Comparison of ENCODE assay signal across 17 cellular contexts in the genomic region with DNA sequence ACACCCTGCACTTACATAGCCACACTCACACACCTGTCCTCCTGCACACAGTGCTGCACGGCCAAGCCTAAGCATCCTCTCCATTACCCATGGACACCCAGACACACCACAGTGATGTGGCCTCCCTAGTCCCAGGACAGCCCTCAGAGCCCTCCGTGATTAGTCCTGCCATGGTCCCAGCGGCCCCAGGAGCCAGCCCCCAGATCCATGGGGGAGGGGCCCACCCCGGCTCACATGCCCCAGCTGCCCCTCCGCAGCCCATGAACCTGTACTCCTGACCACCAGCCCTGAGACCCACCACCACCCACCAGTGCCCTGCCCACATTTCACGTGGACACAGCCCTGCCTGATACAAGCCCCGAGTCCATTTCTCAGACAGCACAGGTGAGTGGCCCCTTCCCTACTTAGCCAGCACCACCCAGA. TPM values are rescaled to one million over a fixed set of nuclear protein-coding genes. Genes with fewer than 3 reads are reported as not detected.
DNase-seq lines count a peak whose midpoint lies in the region; ATAC-seq and TF ChIP-seq lines count a peak whose summit lies in the region.
"Had no signal": no experiment of that assay in that cellular context is flagged by ENCODE, and none has a peak within 500 bp of the region (broad histone marks: within the 10 kb centered on the region; RNA-seq: fewer than 3 reads in every experiment).

No MANE protein-coding gene starts in this region.

- no peak for DNase-seq in activated naive CD4-positive, alpha-beta T cell treated with anti-CD3 and anti-CD28 coated beads, Interleukin-2, amount 10 ng/mL, durations not matched to agents 7 days and 5 days
- no peak for DNase-seq in T-helper 17 cell
- DNase-seq in lower lobe of right lung = peak; percentile 36
- DNase-seq in DMS 273 (lab: John Stamatoyannopoulos, UW; ENCODE audit: unreplicated experiment) = no peak
- no peak for DNase-seq in stimulated activated CD4-positive, alpha-beta T cell treated with anti-CD3 and anti-CD28 coated beads, Interleukin-2, amount 100 ng/mL, for 48 hours
- DNase-seq in hepatic stellate cell (ENCODE audit: low spot score) = no peak
- DNase-seq: activated CD4-positive, CD25-positive, alpha-beta regulatory T cell; activated T-cell treated with anti-CD3 and anti-CD28 coated beads for 4 hours; central memory CD4-positive, alpha-beta T cell; GM23248; NCI-H1048; NCI-H748 treated with DMSO at 0.1 percent for 48 hours had no signal

- H3K4me1 Mint-ChIP-seq in activated naive CD4-positive, alpha-beta T cell treated with anti-CD3 and anti-CD28 coated beads, Interleukin-2, amount 50 U/mL, for 24 hours = peaks cover 83% of the 10 kb centered on the region
- H3K4me1 Mint-ChIP-seq in activated naive CD4-positive, alpha-beta T cell treated with anti-CD3 and anti-CD28 coated beads, Interleukin-2, amount 10 ng/mL, durations not matched to agents 7 days and 5 days = peaks cover 67% of the 10 kb centered on the region
- peaks cover 32% of the 10 kb centered on the region for H3K4me1 Mint-ChIP-seq in T-helper 17 cell

- H3K36me3 ChIP-seq in lower lobe of right lung (no peaks in the 10 kb centered on the region), thymus (ENCODE audit: control insufficient read depth, insufficient read depth) (no peaks in the 10 kb centered on the region)

- H3K27me3 Mint-ChIP-seq in activated naive CD4-positive, alpha-beta T cell treated with anti-CD3 and anti-CD28 coated beads, Interleukin-2, amount 50 U/mL, for 24 hours = no peaks in the 10 kb centered on the region
- H3K27me3 Mint-ChIP-seq in activated naive CD4-positive, alpha-beta T cell treated with anti-CD3 and anti-CD28 coated beads, Interleukin-2, amount 10 ng/mL, durations not matched to agents 7 days and 5 days = no peaks in the 10 kb centered on the region
- H3K27me3 Mint-ChIP-seq in T-helper 17 cell = no peaks in the 10 kb centered on the region

- peak overlapping the region; percentile 77 for H3K27ac Mint-ChIP-seq in activated naive CD4-positive, alpha-beta T cell treated with anti-CD3 and anti-CD28 coated beads, Interleukin-2, amount 50 U/mL, for 24 hours
- no peak overlapping the region for H3K27ac Mint-ChIP-seq in activated naive CD4-positive, alpha-beta T cell treated with anti-CD3 and anti-CD28 coated beads, Interleukin-2, amount 10 ng/mL, durations not matched to agents 7 days and 5 days
- peak overlapping the region; percentile 100 for H3K27ac Mint-ChIP-seq in T-helper 17 cell

- no peak overlapping the region for H3K4me3 Mint-ChIP-seq in activated naive CD4-positive, alpha-beta T cell treated with anti-CD3 and anti-CD28 coated beads, Interleukin-2, amount 50 U/mL, for 24 hours
- no peak overlapping the region for H3K4me3 Mint-ChIP-seq in activated naive CD4-positive, alpha-beta T cell treated with anti-CD3 and anti-CD28 coated beads, Interleukin-2, amount 10 ng/mL, durations not matched to agents 7 days and 5 days
- H3K4me3 Mint-ChIP-seq in T-helper 17 cell = no peak overlapping the region

- H3K4me1 ChIP-seq in lower lobe of right lung (peaks cover 8% of the 10 kb centered on the region), thymus (ENCODE audit: control insufficient read depth, insufficient read depth, low read length) (peaks cover 87% of the 10 kb centered on the region)
- H3K4me1 ChIP-seq: psoas muscle had no signal

- WGBS in thymus = 89% methylated on average over 7 of the region's 7 CpGs

- H3K36me3 Mint-ChIP-seq in activated naive CD4-positive, alpha-beta T cell treated with anti-CD3 and anti-CD28 coated beads, Interleukin-2, amount 50 U/mL, for 24 hours = no peaks in the 10 kb centered on the region
- no peaks in the 10 kb centered on the region for H3K36me3 Mint-ChIP-seq in activated naive CD4-positive, alpha-beta T cell treated with anti-CD3 and anti-CD28 coated beads, Interleukin-2, amount 10 ng/mL, durations not matched to agents 7 days and 5 days
- H3K36me3 Mint-ChIP-seq in T-helper 17 cell (ENCODE audit: low read depth) = no peaks in the 10 kb centered on the region

- H3K4me3 ChIP-seq in lower lobe of right lung (no peak overlapping the region), thymus (ENCODE audit: low read length) (no peak overlapping the region)
- H3K4me3 ChIP-seq: GM23248, K562, psoas muscle had no signal

- intact Hi-C loops in lower lobe of right lung (cut with DNase I) = no loop called here

- H3K9me3 ChIP-seq in T-helper 17 cell (ENCODE audit: control insufficient read depth, low read length, poor library complexity, severe bottlenecking) (no peaks in the 10 kb centered on the region), lower lobe of right lung (no peaks in the 10 kb centered on the region), thymus (ENCODE audit: control insufficient read depth) (no peaks in the 10 kb centered on the region)
- H3K9me3 ChIP-seq: psoas muscle had no signal

- H3K27me3 ChIP-seq in lower lobe of right lung (ENCODE audit: low read depth) (no peaks in the 10 kb centered on the region), thymus (ENCODE audit: control insufficient read depth, insufficient read depth) (no peaks in the 10 kb centered on the region)

- ATAC-seq in T-helper 17 cell = no peak
- no peak for ATAC-seq in lower lobe of right lung
- ATAC-seq: left colon had no signal

- H3K27ac ChIP-seq in lower lobe of right lung (no peak overlapping the region), thymus (ENCODE audit: low read depth) (peak overlapping the region; percentile 3)
- H3K27ac ChIP-seq: GM23248, psoas muscle had no signal

- no peaks in the 10 kb centered on the region for H3K9me3 Mint-ChIP-seq in activated naive CD4-positive, alpha-beta T cell treated with anti-CD3 and anti-CD28 coated beads, Interleukin-2, amount 50 U/mL, for 24 hours
- no peaks in the 10 kb centered on the region for H3K9me3 Mint-ChIP-seq in activated naive CD4-positive, alpha-beta T cell treated with anti-CD3 and anti-CD28 coated beads, Interleukin-2, amount 10 ng/mL, durations not matched to agents 7 days and 5 days

- CTCF ChIA-PET in activated naive CD4-positive, alpha-beta T cell treated with anti-CD3 and anti-CD28 coated beads, Interleukin-2, amount 10 ng/mL, durations not matched to agents 7 days and 5 days (lab: Charles Lee) = interaction anchor here (0.8 to 1.7 kb wide), 3 partner anchors 10 to 15 kb away, joined by 3 to 4 read pairs (median 3); no protein-coding TSS in a partner anchor

- TF ChIP-seq CTCF in lower lobe of right lung (IDR thresholded peaks at IDR 0.05) = no peak

RNA-seq across cellular contexts. Expression of gene DUSP2, which starts 8.1 kb away (rescaled TPM):
- 100 to 1,000 TPM; 240 to 319 TPM for total RNA-seq in T-helper 17 cell
- 5.5 TPM for total RNA-seq in lower lobe of right lung
- polyA plus RNA-seq in thymus = 208 TPM

RNA-seq across cellular contexts. Expression of gene ASTL, which starts 15.0 kb away (rescaled TPM):
- 1 to 10 TPM; 4.2 to 7.9 TPM for total RNA-seq in T-helper 17 cell
- not detected for total RNA-seq in lower lobe of right lung
- polyA plus RNA-seq in thymus = 2.9 TPM
- total RNA-seq: GM23248, K562, psoas muscle had no signal
- polyA plus RNA-seq: GM23248, K562 had no signal

RNA-seq across cellular contexts. Expression of gene ADRA2B, which starts 36.9 kb away (rescaled TPM):
- 1 to 10 TPM in 1 of 2 donors, under 1 TPM in 1; 0.85 to 2.8 TPM for total RNA-seq in T-helper 17 cell
- total RNA-seq in lower lobe of right lung = 0.32 TPM
- polyA plus RNA-seq in thymus = 0.52 TPM
- total RNA-seq: GM23248, K562 had no signal
- polyA plus RNA-seq: GM23248, K562 had no signal

RNA-seq across cellular contexts. Expression of gene STARD7, which starts 55.3 kb away (rescaled TPM):
- total RNA-seq in T-helper 17 cell (10 to 100 TPM; 59.2 to 72.6 TPM), lower lobe of right lung (147 TPM)
- 69.5 TPM for polyA plus RNA-seq in thymus

Comparison
In these comparisons a context has a peak if more than half of its experiments do, and no peak if none do; other contexts are left out.
1. RNA of gene DUSP2, which starts 8.1 kb away (total RNA-seq): 240 to 319 TPM in T-helper 17 cell; 5.5 TPM in lower lobe of right lung (single experiment); every median in the first group is over 10 times any median in the second.